In genomic region chr22:37732699-37733607, GRCh38 we compare ENCODE assay signal across 1 cellular context.
TF ChIP-seq lines count a peak whose summit lies in the region.

No MANE protein-coding gene starts in this region.

TF ChIP-seq in HepG2, 621 proteins besides CTCF, POLR2A, EP300 and RAD21 (continued from another document):
- peak; percentile 24 for TF ChIP-seq AGO2 (optimal IDR thresholded peaks at IDR 0.05; ENCODE audit: low read depth, low read length)
- peak; percentile 30 for TF ChIP-seq STAG1 (CRISPR knock-in tag; IDR thresholded peaks at IDR 0.05)
- TF ChIP-seq ZBTB7B (CRISPR knock-in tag; IDR thresholded peaks at IDR 0.05) = 0 out of 2 replicates have a peak, but pooled peaks have one; percentile 42
- TF ChIP-seq ZNF362 (CRISPR knock-in tag; IDR thresholded peaks at IDR 0.05; ENCODE audit: borderline replicate concordance) = peak; percentile 65; the same call in 1 of the 2 replicates
- TF ChIP-seq MNT (IDR thresholded peaks at IDR 0.05) = no peak
- no peak for TF ChIP-seq ZNF33B (CRISPR knock-in tag; IDR thresholded peaks at IDR 0.05)
- TF ChIP-seq HNF4A (CRISPR knock-in tag; IDR thresholded peaks at IDR 0.05) = peak; percentile 47
- TF ChIP-seq KMT2B (CRISPR knock-in tag; IDR thresholded peaks at IDR 0.05) = no peak
- peak; percentile 31; the same call in 1 of the 2 replicates for TF ChIP-seq ZFX (CRISPR knock-in tag; IDR thresholded peaks at IDR 0.05; ENCODE audit: low read depth)
- TF ChIP-seq SAP130 (CRISPR knock-in tag; IDR thresholded peaks at IDR 0.05; ENCODE audit: low read depth) = peak; percentile 16; the same call in 1 of the 2 replicates
- TF ChIP-seq ZBTB10 (CRISPR knock-in tag; IDR thresholded peaks at IDR 0.05; ENCODE audit: borderline replicate concordance) = peak; percentile 65; the same call in 1 of the 2 replicates
- TF ChIP-seq ZNF775 (CRISPR knock-in tag; IDR thresholded peaks at IDR 0.05; ENCODE audit: borderline replicate concordance) = no peak
- 0 out of 2 replicates have a peak, but pooled peaks have one; percentile 30 for TF ChIP-seq ZNF670 (CRISPR knock-in tag; IDR thresholded peaks at IDR 0.05; ENCODE audit: borderline replicate concordance)
- TF ChIP-seq CSRNP2 (CRISPR knock-in tag; conservative IDR thresholded peaks at IDR 0.05; ENCODE audit: low read depth) = no peak
- TF ChIP-seq KDM1A (CRISPR knock-in tag; IDR thresholded peaks at IDR 0.05) = peak; percentile 65; the same call in 1 of the 2 replicates
- TF ChIP-seq ARNTL (CRISPR knock-in tag; IDR thresholded peaks at IDR 0.05) = peak; percentile 18; the same call in 1 of the 2 replicates
- peak; percentile 77; the same call in 1 of the 2 replicates for TF ChIP-seq ZKSCAN8 (CRISPR knock-in tag; IDR thresholded peaks at IDR 0.05; ENCODE audit: borderline replicate concordance)
- 0 out of 2 replicates have a peak, but pooled peaks have one; percentile 42 for TF ChIP-seq ZFP90 (CRISPR knock-in tag; IDR thresholded peaks at IDR 0.05; ENCODE audit: borderline replicate concordance)
- TF ChIP-seq PAF1 (CRISPR knock-in tag; IDR thresholded peaks at IDR 0.05) = 0 out of 2 replicates have a peak, but pooled peaks have one; percentile 33
- no peak for TF ChIP-seq CSRNP1 (CRISPR knock-in tag; IDR thresholded peaks at IDR 0.05)
- TF ChIP-seq ZNF687 (CRISPR knock-in tag; IDR thresholded peaks at IDR 0.05) = peak; percentile 75
- peak; percentile 19; the same call in 1 of the 2 replicates for TF ChIP-seq ZNF281 (CRISPR knock-in tag; IDR thresholded peaks at IDR 0.05; ENCODE audit: borderline replicate concordance)
- peak; percentile 25 for TF ChIP-seq HNRNPLL (IDR thresholded peaks at IDR 0.05; ENCODE audit: low read depth, low read length, poor library complexity, severe bottlenecking)
- TF ChIP-seq ZMYM3 (CRISPR knock-in tag; IDR thresholded peaks at IDR 0.05) = peak; percentile 82
- TF ChIP-seq PHF20 (CRISPR knock-in tag; IDR thresholded peaks at IDR 0.05) = 0 out of 2 replicates have a peak, but pooled peaks have one; percentile 22
- peak; percentile 3; the same call in 1 of the 2 replicates for TF ChIP-seq ELF3 (CRISPR knock-in tag; IDR thresholded peaks at IDR 0.05)
